In genomic region chr9:110050925-110051355, GRCh38 we compare ENCODE assay signal across 8 cellular contexts.
A peak's percentile ranks its signal among the peaks of the same experiment; 100 is the strongest.
DNase-seq lines count a peak whose midpoint lies in the region; ATAC-seq and TF ChIP-seq lines count a peak whose summit lies in the region.

No MANE protein-coding gene starts in this region.

- H3F3A ChIP-seq in smooth muscle cell (ENCODE audit: low read depth), result no peaks in the 10 kb centered on the region

- no peak overlapping the region for H3K9ac ChIP-seq in smooth muscle cell (ENCODE audit: low read depth)

- H3K79me2 ChIP-seq in smooth muscle cell (ENCODE audit: low read depth), result peaks cover 45% of the 10 kb centered on the region

- ATAC-seq in GM18520 (IDR thresholded peaks at IDR 0.05; ENCODE audit: unreplicated experiment) (peak; percentile 56), HG03097 (IDR thresholded peaks at IDR 0.05; ENCODE audit: low FRiP score, unreplicated experiment) (peak; percentile 42)

- peak; percentile 87 for DNase-seq in AG08395 (ENCODE audit: low spot score)
- DNase-seq in SJSA1 (ENCODE audit: low read depth in 1 of 2, low spot score in 2 of 2), result peak; percentile 73 to 90
- DNase-seq in epithelial cell of proximal tubule (ENCODE audit: low read depth), result peak; percentile 82
- DNase-seq in smooth muscle cell (lab: John Stamatoyannopoulos, UW; ENCODE audit: unreplicated experiment), result no peak
- no peak for DNase-seq in NCI-H1436 (lab: John Stamatoyannopoulos, UW)
- no peak for DNase-seq in superior temporal gyrus (ENCODE audit: extremely low spot score)

- WGBS in smooth muscle cell (ENCODE audit: low lambda C conversion rate), result 14% methylated on average over 1 of the region's 1 CpG

- peaks cover 45% of the 10 kb centered on the region for H3K4me1 ChIP-seq in SJSA1 (replicated peaks)
- H3K4me1 ChIP-seq in smooth muscle cell (ENCODE audit: low read depth), result peaks cover 7% of the 10 kb centered on the region

- H4K20me1 ChIP-seq in smooth muscle cell (ENCODE audit: low read depth), result peaks cover 65% of the 10 kb centered on the region

- H3K4me2 ChIP-seq in smooth muscle cell, result peak overlapping the region; percentile 100

- peak overlapping the region; percentile 70 for H3K4me3 ChIP-seq in SJSA1
- H3K4me3 ChIP-seq in epithelial cell of proximal tubule (ENCODE audit: low read depth, low read length), result peak overlapping the region; percentile 98
- H3K4me3 ChIP-seq in smooth muscle cell, result no peak overlapping the region

- H3K27me3 ChIP-seq in SJSA1 (replicated peaks), result no peaks in the 10 kb centered on the region
- no peaks in the 10 kb centered on the region for H3K27me3 ChIP-seq in smooth muscle cell (ENCODE audit: low read depth)

- peak overlapping the region; percentile 91 for H3K27ac ChIP-seq in SJSA1
- peak overlapping the region; percentile 71 for H3K27ac ChIP-seq in smooth muscle cell (ENCODE audit: low read depth)

- H2AFZ ChIP-seq in smooth muscle cell (ENCODE audit: low read depth), result no peak overlapping the region

- H3K36me3 ChIP-seq in SJSA1, result peaks cover 21% of the 10 kb centered on the region
- H3K36me3 ChIP-seq in smooth muscle cell (ENCODE audit: low read depth), result no peaks in the 10 kb centered on the region

- H3K9me3 ChIP-seq in SJSA1 (replicated peaks), result no peaks in the 10 kb centered on the region
- no peaks in the 10 kb centered on the region for H3K9me3 ChIP-seq in smooth muscle cell (replicated peaks; ENCODE audit: low read depth)

- TF ChIP-seq CTCF in epithelial cell of proximal tubule (conservative IDR thresholded peaks at IDR 0.05; ENCODE audit: low read depth, low read length), result no peak
- TF ChIP-seq CTCF in smooth muscle cell (IDR thresholded peaks at IDR 0.05; ENCODE audit: borderline replicate concordance, insufficient read depth, poor library complexity, severe bottlenecking), result no peak

Comparison
In these comparisons a context has a peak if more than half of its experiments do, and no peak if none do; other contexts are left out.
1. DNase-seq: peak in AG08395 (single experiment), SJSA1 (2 of 2) and epithelial cell of proximal tubule (single experiment); none in smooth muscle cell (single experiment), NCI-H1436 (single experiment) and superior temporal gyrus (single experiment).